11 cellular contexts compared by ENCODE assay signal in genomic region chr2:158459161-158460003, GRCh38. TPM values are rescaled to one million over a fixed set of nuclear protein-coding genes. Genes with fewer than 3 reads are reported as not detected.
A peak's percentile ranks its signal among the peaks of the same experiment; 100 is the strongest.
DNase-seq lines count a peak whose midpoint lies in the region; ATAC-seq and TF ChIP-seq lines count a peak whose summit lies in the region.
"Had no signal": no experiment of that assay in that cellular context is flagged by ENCODE, and none has a peak within 500 bp of the region (broad histone marks: within the 10 kb centered on the region; RNA-seq: fewer than 3 reads in every experiment).

No MANE protein-coding gene starts in this region.

- no peak for ATAC-seq in GM19324 (IDR thresholded peaks at IDR 0.05; ENCODE audit: low FRiP score, unreplicated experiment)

- peaks cover 29% of the 10 kb centered on the region for H3K4me1 Mint-ChIP-seq in activated T-cell treated with anti-CD3 and anti-CD28 coated beads, Interleukin-2, amount 50 U/mL, for 24 hours (ENCODE audit: low read depth)

- H3K4me1 ChIP-seq in SJSA1 (replicated peaks) = peaks cover 24% of the 10 kb centered on the region
- peaks cover 10 to 42% (median 29%) of the 10 kb centered on the region in 6 donors for H3K4me1 ChIP-seq in spleen

- H3K4me3 Mint-ChIP-seq in activated T-cell treated with anti-CD3 and anti-CD28 coated beads, Interleukin-2, amount 50 U/mL, for 24 hours = peak overlapping the region; percentile 93

- H3K27ac ChIP-seq in SJSA1 (no peak overlapping the region), substantia nigra (ENCODE audit: low read depth, low read length, poor library complexity, severe bottlenecking) (peak overlapping the region; percentile 97), spleen (no peak overlapping the region)

- DNase-seq in activated T-cell treated with anti-CD3 and anti-CD28 coated beads, Interleukin-2, amount 50 U/mL, for 24 hours = no peak
- DNase-seq in activated T-cell treated with anti-CD3 and anti-CD28 coated beads for 4 hours (no peak), SJSA1 (ENCODE audit: low read depth in 1 of 2, low spot score in 2 of 2) (peak in 1 of 2 experiments; percentile 12), foreskin fibroblast (no peak), substantia nigra (lab: John Stamatoyannopoulos, UW) (no peak), spleen (no peak), NCI-H146 (lab: John Stamatoyannopoulos, UW) (no peak)
- DNase-seq: COR-L47, NCI-H446 had no signal

- H3K27me3 Mint-ChIP-seq in activated T-cell treated with anti-CD3 and anti-CD28 coated beads, Interleukin-2, amount 50 U/mL, for 24 hours = peaks cover 9% of the 10 kb centered on the region

- H3K9me3 Mint-ChIP-seq in activated T-cell treated with anti-CD3 and anti-CD28 coated beads, Interleukin-2, amount 50 U/mL, for 24 hours = no peaks in the 10 kb centered on the region
- H3K9me3 Mint-ChIP-seq: memory B cell had no signal

- 55 to 69% (median 60%) methylated on average over 9 of the region's 9 CpGs for WGBS in spleen, 5 donors

- H3K36me3 ChIP-seq in SJSA1 (peaks cover 19% of the 10 kb centered on the region), spleen (no peaks in the 10 kb centered on the region)

- H3K27ac Mint-ChIP-seq in activated T-cell treated with anti-CD3 and anti-CD28 coated beads, Interleukin-2, amount 50 U/mL, for 24 hours = no peak overlapping the region

- no peak for TF ChIP-seq POLR2A in spleen (IDR thresholded peaks at IDR 0.05)

- intact Hi-C loops in spleen (cut with DNase I; ENCODE audit: low total_unique reads) = loop anchor here (10.0 kb wide), 1 partner anchor 285 kb away; no protein-coding TSS in a partner anchor

- H3K36me3 Mint-ChIP-seq in activated T-cell treated with anti-CD3 and anti-CD28 coated beads, Interleukin-2, amount 50 U/mL, for 24 hours (ENCODE audit: low read depth) = peaks cover 10% of the 10 kb centered on the region
- H3K36me3 Mint-ChIP-seq: memory B cell had no signal

- H3K4me3 ChIP-seq in SJSA1 = peak overlapping the region; percentile 86
- H3K4me3 ChIP-seq in foreskin fibroblast (ENCODE audit: low read depth in 1 of 2, low read length in 2 of 2) = peak overlapping the region; percentile 71 to 83
- H3K4me3 ChIP-seq in spleen = peak overlapping the region in 2 of 8 donors; percentile 84 to 97

- H3K9me3 ChIP-seq in SJSA1 (replicated peaks) (no peaks in the 10 kb centered on the region), spleen (no peaks in the 10 kb centered on the region)

- TF ChIP-seq CTCF in foreskin fibroblast (IDR thresholded peaks at IDR 0.05; ENCODE audit: low read depth, low read length) (no peak), spleen (IDR thresholded peaks at IDR 0.05 in 8 of 11, conservative IDR thresholded peaks at IDR 0.05 in 3 of 11) (no peak)

- H3K27me3 ChIP-seq in SJSA1 (replicated peaks) = no peaks in the 10 kb centered on the region
- H3K27me3 ChIP-seq in spleen (replicated peaks in 1 of 7) = peaks cover 0 to 5% (median 0%) of the 10 kb centered on the region in 7 donors

RNA-seq across cellular contexts. Expression of gene PKP4, which starts 2.6 kb away (rescaled TPM):
- total RNA-seq in SJSA1 (2014; rRNA removed; shearing (Covaris generic)) = 56.1 and 61.0 TPM in 2 replicates
- total RNA-seq in spleen = 10 to 100 TPM; 24.8 to 53.5 (median 32.7) TPM
- 1 to 10 TPM; 4.9 to 8.2 (median 6.3) TPM for polyA plus RNA-seq in spleen

RNA-seq across cellular contexts. Expression of gene CCDC148, which starts 2.8 kb away (rescaled TPM):
- total RNA-seq in SJSA1 (2014; rRNA removed; shearing (Covaris generic)) = 3.2 and 3.5 TPM in 2 replicates
- under 1 TPM; 0.37 to 0.79 (median 0.54) TPM for total RNA-seq in spleen
- polyA plus RNA-seq in spleen = under 1 TPM; 0.07 to 0.16 (median 0.15) TPM
